In genomic region chr17:8120520-8121443, GRCh38 we compare ENCODE assay signal across 8 cellular contexts. TPM values are rescaled to one million over a fixed set of nuclear protein-coding genes. Genes with fewer than 3 reads are reported as not detected.
DNase-seq lines count a peak whose midpoint lies in the region; ATAC-seq and TF ChIP-seq lines count a peak whose summit lies in the region.

No MANE protein-coding gene starts in this region.

- no peaks in the 10 kb centered on the region for H3K9me3 ChIP-seq in BE2C
- H3K9me3 ChIP-seq in HAP-1, result no peaks in the 10 kb centered on the region
- H3K9me3 ChIP-seq in naive thymus-derived CD4-positive, alpha-beta T cell (ENCODE audit: control insufficient read depth in 2 of 3, low read length in 3 of 3), result no peaks in the 10 kb centered on the region

- POLR2A ChIA-PET in naive thymus-derived CD4-positive, alpha-beta T cell (lab: Charles Lee), result interaction anchor here (0.6 to 4.8 kb wide), 21 partner anchors 10 to 315 kb away, joined by 3 to 55 read pairs (median 11); partner anchors contain the start of genes BORCS6, CTC1, NDEL1 and SLC25A35

- H3K36me3 ChIP-seq in BE2C (no peaks in the 10 kb centered on the region), HAP-1 (replicated peaks) (no peaks in the 10 kb centered on the region)
- no peaks in the 10 kb centered on the region for H3K36me3 ChIP-seq in naive thymus-derived CD4-positive, alpha-beta T cell (ENCODE audit: control insufficient read depth in 2 of 3, insufficient read depth in 3 of 3, low read length in 3 of 3)

- H3K36me3 Mint-ChIP-seq in naive thymus-derived CD4-positive, alpha-beta T cell, result peaks cover 0 to 9% (median 0%) of the 10 kb centered on the region in 5 donors

- CTCF ChIA-PET in naive thymus-derived CD4-positive, alpha-beta T cell (lab: Charles Lee), result interaction anchor here (0.7 to 13.2 kb wide), 12 partner anchors 12 to 180 kb away, joined by 3 to 248 read pairs (median 17); partner anchors contain the start of genes ALOX12B, BORCS6 and SLC25A35

- peak; percentile 65 for DNase-seq in BE2C
- DNase-seq in HAP-1 (ENCODE audit: low spot score in 2 of 2), result peak; percentile 75 to 86
- DNase-seq in NOMO-1 treated with dmso at 0.1 percent for 144 hours (lab: John Stamatoyannopoulos, UW; ENCODE audit: unreplicated experiment), result peak; percentile 48
- DNase-seq in activated CD8-positive, alpha-beta memory T cell treated with anti-CD3 and anti-CD28 coated beads, Interleukin-2, amount 50 U/mL, for 48 hours, result peak; percentile 99
- peak; percentile 90 to 91 for DNase-seq in erythroblast (lab: John Stamatoyannopoulos, UW)
- DNase-seq in naive thymus-derived CD4-positive, alpha-beta T cell, result peak in 3 of 9 donors; percentile 26 to 90 (median 74)
- peak in 32 of 49 donors; percentile 12 to 68 (median 44) for DNase-seq in substantia nigra (lab: John Stamatoyannopoulos, UW)

- peaks cover 0 to 40% (median 0%) of the 10 kb centered on the region in 11 donors for H3K9me3 Mint-ChIP-seq in naive thymus-derived CD4-positive, alpha-beta T cell

- H3K4me3 Mint-ChIP-seq in naive thymus-derived CD4-positive, alpha-beta T cell, result peak overlapping the region; percentile 88 to 99 (median 93)

- in situ Hi-C loops in HAP-1 (cut with MboI; ENCODE audit: low sequenced_read_pairs), result loop anchor here (5.0 kb wide), 2 partner anchors 67 to 102 kb away; no protein-coding TSS in a partner anchor

- H3K27me3 ChIP-seq in BE2C (peaks cover 24% of the 10 kb centered on the region), HAP-1 (ENCODE audit: low read depth) (no peaks in the 10 kb centered on the region)
- H3K27me3 ChIP-seq in naive thymus-derived CD4-positive, alpha-beta T cell (ENCODE audit: control insufficient read depth in 2 of 2, insufficient read depth in 2 of 2, low read length in 2 of 2), result peaks cover 0 to 6% of the 10 kb centered on the region in 2 donors

- H3K4me1 Mint-ChIP-seq in naive thymus-derived CD4-positive, alpha-beta T cell, result peaks cover 43 to 78% (median 69%) of the 10 kb centered on the region in 7 donors

- no peak for TF ChIP-seq POLR2A in erythroblast (IDR thresholded peaks at IDR 0.05; ENCODE audit: low read length)

- H3K27me3 Mint-ChIP-seq in naive thymus-derived CD4-positive, alpha-beta T cell, result peaks cover 1 to 74% (median 38%) of the 10 kb centered on the region in 5 donors

- H3K4me1 ChIP-seq in BE2C (no peaks in the 10 kb centered on the region), HAP-1 (peaks cover 23% of the 10 kb centered on the region)
- peaks cover 58 to 60% of the 10 kb centered on the region in 2 donors for H3K4me1 ChIP-seq in naive thymus-derived CD4-positive, alpha-beta T cell (ENCODE audit: control insufficient read depth in 2 of 2, insufficient read depth in 2 of 2, low read length in 2 of 2)

- no peak overlapping the region for H3K27ac ChIP-seq in naive thymus-derived CD4-positive, alpha-beta T cell (ENCODE audit: low read depth, low read length)
- no peak overlapping the region for H3K27ac ChIP-seq in substantia nigra (ENCODE audit: low read depth, low read length, poor library complexity, severe bottlenecking)

- H3K4me3 ChIP-seq in BE2C (ENCODE audit: low read depth, low read length), result peak overlapping the region; percentile 78
- peak overlapping the region; percentile 61 for H3K4me3 ChIP-seq in HAP-1
- H3K4me3 ChIP-seq in naive thymus-derived CD4-positive, alpha-beta T cell (ENCODE audit: low read length), result peak overlapping the region; percentile 95

- 0 out of 2 replicates have a peak, but pooled peaks have one; percentile 17 for TF ChIP-seq CTCF in BE2C (IDR thresholded peaks at IDR 0.05; ENCODE audit: low read depth, low read length)

- intact Hi-C loops in naive thymus-derived CD4-positive, alpha-beta T cell (cut with micrococcal nuclease), result loop anchor here (1.0 kb wide), 4 partner anchors 18 to 180 kb away; no protein-coding TSS in a partner anchor

- peak overlapping the region; percentile 94 to 100 (median 99) for H3K27ac Mint-ChIP-seq in naive thymus-derived CD4-positive, alpha-beta T cell

- ATAC-seq in naive thymus-derived CD4-positive, alpha-beta T cell, result peak; percentile 23
- no peak for ATAC-seq in HG03520 (IDR thresholded peaks at IDR 0.05; ENCODE audit: unreplicated experiment)

RNA-seq across cellular contexts. Expression of gene ALOXE3, which starts 2.5 kb away (rescaled TPM):
- polyA plus RNA-seq in BE2C (2012; ENCODE audit: insufficient read depth, insufficient read length, low read depth), result not detected
- total RNA-seq in naive thymus-derived CD4-positive, alpha-beta T cell, result 1 to 10 TPM in 1 of 5 experiments, under 1 TPM in 3, not detected in 1; 0.22 to 1.6 (median 0.75) TPM
- 1 to 10 TPM in 1 of 2 donors, under 1 TPM in 1; 0.11 to 1.6 TPM for polyA plus RNA-seq in naive thymus-derived CD4-positive, alpha-beta T cell

RNA-seq across cellular contexts. Expression of gene HES7, which starts 3.1 kb away (rescaled TPM):
- polyA plus RNA-seq in BE2C (2012; ENCODE audit: insufficient read depth, insufficient read length, low read depth), result 4.2 TPM
- total RNA-seq in naive thymus-derived CD4-positive, alpha-beta T cell, result under 1 TPM; 0.22 to 0.98 (median 0.41) TPM
- not detected for polyA plus RNA-seq in naive thymus-derived CD4-positive, alpha-beta T cell

RNA-seq across cellular contexts. Expression of gene PER1, which starts 31.4 kb away (rescaled TPM):
- polyA plus RNA-seq in BE2C (2012; ENCODE audit: insufficient read depth, insufficient read length, low read depth), result 44.7 TPM
- total RNA-seq in naive thymus-derived CD4-positive, alpha-beta T cell, result 1,000 to 10,000 TPM in 2 of 5 experiments, 10 to 100 TPM in 3; 40.1 to 1,786 (median 95.0) TPM
- 10 to 100 TPM in 1 of 2 donors, 1 to 10 TPM in 1; 7.9 to 12.1 TPM for polyA plus RNA-seq in naive thymus-derived CD4-positive, alpha-beta T cell

RNA-seq across cellular contexts. Expression of gene ALOX12B, which starts 33.3 kb away (rescaled TPM):
- 1.0 TPM for polyA plus RNA-seq in BE2C (2012; ENCODE audit: insufficient read depth, insufficient read length, low read depth)
- total RNA-seq in naive thymus-derived CD4-positive, alpha-beta T cell, result 1 to 10 TPM in 2 of 5 experiments, under 1 TPM in 3; 0.44 to 1.1 (median 0.94) TPM
- polyA plus RNA-seq in naive thymus-derived CD4-positive, alpha-beta T cell, result 1 to 10 TPM in 1 of 2 donors, under 1 TPM in 1; 0.78 to 1.0 TPM

RNA-seq across cellular contexts. Expression of gene VAMP2, which starts 42.0 kb away (rescaled TPM):
- 31.2 TPM for polyA plus RNA-seq in BE2C (2012; ENCODE audit: insufficient read depth, insufficient read length, low read depth)
- total RNA-seq in naive thymus-derived CD4-positive, alpha-beta T cell, result 100 to 1,000 TPM in 4 of 5 experiments, 10 to 100 TPM in 1; 87.1 to 256 (median 210) TPM
- polyA plus RNA-seq in naive thymus-derived CD4-positive, alpha-beta T cell, result 10 to 100 TPM; 75.0 to 75.1 TPM
